Comparison of ENCODE assay signal across 17 cellular contexts in genomic region chr3:27487383-27487782, GRCh38. TPM values are rescaled to one million over a fixed set of nuclear protein-coding genes. Genes with fewer than 3 reads are reported as not detected.
DNase-seq lines count a peak whose midpoint lies in the region; ATAC-seq, FAIRE-seq and TF ChIP-seq lines count a peak whose summit lies in the region.
"Had no signal": no experiment of that assay in that cellular context is flagged by ENCODE, and none has a peak within 500 bp of the region (broad histone marks: within the 10 kb centered on the region; RNA-seq: fewer than 3 reads in every experiment).

No MANE protein-coding gene starts in this region.

- H4K91ac ChIP-seq in IMR-90 (ENCODE audit: insufficient read depth, low read depth, low read length) = no peak overlapping the region

- no peak overlapping the region for H2BK15ac ChIP-seq in IMR-90 (ENCODE audit: low read depth, low read length)

- H3K18ac ChIP-seq in IMR-90 (ENCODE audit: low read depth, low read length) = no peak overlapping the region

- TF ChIP-seq RAD21 in IMR-90 (IDR thresholded peaks at IDR 0.05; ENCODE audit: low read length) = no peak

- ATAC-seq in IMR-90 (ENCODE audit: low read depth) (no peak), pancreas (no peak)

- BruUV-seq in IMR-90 (replicated peaks; lab: Mats Ljungman, UMichigan) = no TSS peak

- H3K56ac ChIP-seq in IMR-90 (ENCODE audit: extremely low read depth, insufficient read depth, low read length) = no peak overlapping the region

- H2BK120ac ChIP-seq in IMR-90 (ENCODE audit: low read depth, low read length) = no peak overlapping the region

- intact Hi-C loops in IMR-90 (cut with micrococcal nuclease) (loop anchor here (10.0 kb wide), 1 partner anchor 847 kb away; no protein-coding TSS in a partner anchor), pancreas (cut with DNase I) (no loop called here), uterus (cut with DNase I; ENCODE audit: low total_unique reads) (no loop called here)

- H3K4me3 ChIP-seq in IMR-90 (ENCODE audit: insufficient read depth, low read depth, low read length) (no peak overlapping the region), rectal smooth muscle tissue (ENCODE audit: low read length) (no peak overlapping the region), pancreas (no peak overlapping the region), uterus (no peak overlapping the region)
- H3K4me3 ChIP-seq: BLaER1 had no signal

- H2BK5ac ChIP-seq in IMR-90 (ENCODE audit: low read depth, low read length, poor library complexity, severe bottlenecking) = no peak overlapping the region

- H4K8ac ChIP-seq in IMR-90 (ENCODE audit: low read depth in 2 of 2, low read length in 2 of 2) = no peak overlapping the region

- DNase-seq in NCI-H2171 treated with DMSO at 0.1 percent for 48 hours (lab: John Stamatoyannopoulos, UW) (peak; percentile 59), NCI-H2171 (lab: John Stamatoyannopoulos, UW) (no peak), IMR-90 (peak; percentile 59), fibroblast of peridontal ligament (ENCODE audit: extremely low read depth) (peak; percentile 66), pancreas (no peak), uterus (no peak)
- DNase-seq: AML-193; Caco-2; CD8-positive, alpha-beta memory T cell; DMS53; GF-D8; GOT3; H9 had no signal

- no peak for TF ChIP-seq POLR2A in IMR-90 (IDR thresholded peaks at IDR 0.05; ENCODE audit: low read depth, low read length)
- no peak for TF ChIP-seq POLR2A in uterus (IDR thresholded peaks at IDR 0.05)

- H3K9ac ChIP-seq in IMR-90 (ENCODE audit: low read depth, low read length) (no peak overlapping the region), rectal smooth muscle tissue (ENCODE audit: low read length) (no peak overlapping the region)
- H3K9ac ChIP-seq: BLaER1 had no signal

- no peak overlapping the region for H3K4ac ChIP-seq in IMR-90 (ENCODE audit: low read depth, low read length)

- no peak overlapping the region for H3K14ac ChIP-seq in IMR-90 (replicated peaks; ENCODE audit: low read depth, low read length)

- H4K20me1 ChIP-seq in IMR-90 (ENCODE audit: insufficient read depth, low read length) = peaks cover 9% of the 10 kb centered on the region
- H4K20me1 ChIP-seq: BLaER1 had no signal

- H3K27me3 ChIP-seq in IMR-90 (ENCODE audit: control insufficient read depth, insufficient read depth, low read length) = no peaks in the 10 kb centered on the region
- no peaks in the 10 kb centered on the region for H3K27me3 ChIP-seq in rectal smooth muscle tissue (ENCODE audit: control insufficient read depth, insufficient read depth, low read length)
- no peaks in the 10 kb centered on the region for H3K27me3 ChIP-seq in pancreas
- H3K27me3 ChIP-seq in uterus = no peaks in the 10 kb centered on the region
- H3K27me3 ChIP-seq: BLaER1 had no signal

- no peak overlapping the region for H3K23ac ChIP-seq in IMR-90 (ENCODE audit: low read depth, low read length)

- no CpG with 5 or more reads among the region's 1 CpG for WGBS in IMR-90 (ENCODE audit: extremely low coverage in 2 of 2, insufficient read length in 1 of 2), 2 experiments
- 32 to 41% methylated on average over 1 of the region's 1 CpG for WGBS in pancreas, 2 donors

- no peak overlapping the region for H3K27ac ChIP-seq in IMR-90 (ENCODE audit: insufficient read depth, low read length)
- H3K27ac ChIP-seq in rectal smooth muscle tissue (ENCODE audit: low read depth, low read length) = peak overlapping the region; percentile 32
- H3K27ac ChIP-seq in pancreas = no peak overlapping the region
- H3K27ac ChIP-seq in uterus = no peak overlapping the region
- H3K27ac ChIP-seq: 22Rv1, BLaER1 had no signal

- H3K79me1 ChIP-seq in IMR-90 (ENCODE audit: low read depth in 1 of 2, low read length in 2 of 2) = peaks cover 0 to 13% of the 10 kb centered on the region in 2 experiments; a peak in 1 of 4 replicates

- no peaks in the 10 kb centered on the region for H3K9me3 ChIP-seq in IMR-90 (ENCODE audit: control insufficient read depth, insufficient read depth, low read length)
- H3K9me3 ChIP-seq in pancreas = no peaks in the 10 kb centered on the region
- no peaks in the 10 kb centered on the region for H3K9me3 ChIP-seq in uterus
- H3K9me3 ChIP-seq: BLaER1, Caco-2 had no signal

- H2AK5ac ChIP-seq in IMR-90 (ENCODE audit: low read depth, low read length) = no peak overlapping the region

- no peak overlapping the region for H2AK9ac ChIP-seq in IMR-90 (replicated peaks; ENCODE audit: low read depth, low read length, poor library complexity)

- H3K4me2 ChIP-seq in IMR-90 (ENCODE audit: low read depth, low read length) = no peak overlapping the region
- H3K4me2 ChIP-seq: BLaER1 had no signal

- H2AFZ ChIP-seq in IMR-90 (replicated peaks; ENCODE audit: low read length, poor library complexity) = no peak overlapping the region

- no peak overlapping the region for H2BK20ac ChIP-seq in IMR-90 (ENCODE audit: low read depth, low read length)

- H3K9me1 ChIP-seq in IMR-90 (ENCODE audit: insufficient read depth, low read length) = peaks cover 5% of the 10 kb centered on the region; the same call in 1 of the 2 replicates

- H3K36me3 ChIP-seq in IMR-90 (ENCODE audit: control insufficient read depth, insufficient read depth, low read length) = no peaks in the 10 kb centered on the region
- H3K36me3 ChIP-seq in rectal smooth muscle tissue (ENCODE audit: control insufficient read depth, insufficient read depth, low read length) = no peaks in the 10 kb centered on the region
- no peaks in the 10 kb centered on the region for H3K36me3 ChIP-seq in pancreas
- no peaks in the 10 kb centered on the region for H3K36me3 ChIP-seq in uterus
- H3K36me3 ChIP-seq: BLaER1 had no signal

- TF ChIP-seq CTCF in IMR-90 (conservative IDR thresholded peaks at IDR 0.05; ENCODE audit: low read depth, low read length) (no peak), pancreas (IDR thresholded peaks at IDR 0.05) (no peak), uterus (IDR thresholded peaks at IDR 0.05) (no peak)

- in situ Hi-C loops in IMR-90 (cut with MboI; ENCODE audit: low sequenced_read_pairs) = loop anchor here (5.0 to 10.0 kb wide), 2 partner anchors 40 to 187 kb away; no protein-coding TSS in a partner anchor

- CTCF ChIA-PET in IMR-90 (lab: Yijun Ruan, JAX) = interaction anchor here (1.0 kb wide), 1 partner anchor 8 kb away, joined by 4 read pairs; no protein-coding TSS in a partner anchor

- dilution Hi-C loops in IMR-90 (cut with HindIII; ENCODE audit: low sequenced_read_pairs, unreplicated experiment) = no loop called here

- POLR2A ChIA-PET in IMR-90 (lab: Charles Lee; ENCODE audit: unreplicated experiment) = no interaction called here

- FAIRE-seq in pancreas (lab: Jason Lieb, UNC) = no peak
- FAIRE-seq: GM19239 had no signal

- H4K5ac ChIP-seq in IMR-90 (ENCODE audit: low read depth, low read length) = no peak overlapping the region

- peaks cover 2% of the 10 kb centered on the region; the same call in 1 of the 2 replicates for H3K4me1 ChIP-seq in IMR-90 (ENCODE audit: control insufficient read depth, insufficient read depth, low read length)
- peaks cover 4% of the 10 kb centered on the region for H3K4me1 ChIP-seq in rectal smooth muscle tissue (ENCODE audit: control insufficient read depth, insufficient read depth, low read length)
- peaks cover 0 to 5% (median 0%) of the 10 kb centered on the region in 3 donors for H3K4me1 ChIP-seq in pancreas
- peaks cover 0 to 3% of the 10 kb centered on the region in 2 donors for H3K4me1 ChIP-seq in uterus
- H3K4me1 ChIP-seq: Caco-2 had no signal

TF ChIP-seq in IMR-90, 13 proteins besides CTCF, POLR2A, EP300 and RAD21:
- TF ChIP-seq RFX5 (IDR thresholded peaks at IDR 0.05; ENCODE audit: low read depth, low read length) (peak; percentile 91), CHD1 (IDR thresholded peaks at IDR 0.05; ENCODE audit: low read depth, low read length) (no peak)

RNA-seq across cellular contexts. Expression of gene SLC4A7, which starts 3.2 kb away (rescaled TPM):
- total RNA-seq in IMR-90 (2012; rRNA removed) = 50.4 and 86.7 TPM in 2 replicates
- polyA plus RNA-seq in IMR-90 (2012; rRNA removed) = 13.8 and 17.7 TPM in 2 replicates
- polyA plus RNA-seq in IMR-90 (2012; cell fraction: cytosol; rRNA removed) = 1.9 and 2.5 TPM in 2 replicates
- polyA plus RNA-seq in IMR-90 (2012; cell fraction: nucleus; rRNA removed; ENCODE audit: low replicate concordance) = 14.8 and 59.8 TPM in 2 replicates
- 10 to 100 TPM in 1 of 6 donors, 1 to 10 TPM in 5; 2.4 to 11.1 (median 4.8) TPM for total RNA-seq in pancreas
- polyA plus RNA-seq in pancreas = 1 to 10 TPM; 1.4 to 3.1 TPM
- total RNA-seq in uterus = 10 to 100 TPM; 20.0 to 83.5 (median 37.2) TPM

Comparison
In these comparisons a context has a peak if more than half of its experiments do, and no peak if none do; other contexts are left out.
1. DNase-seq: peak in NCI-H2171 treated with DMSO at 0.1 percent for 48 hours (single experiment), IMR-90 (single experiment) and fibroblast of peridontal ligament (single experiment); none in NCI-H2171 (single experiment), pancreas (0 of 6) and uterus (0 of 2).